ENCODE assay signal across 8 cellular contexts in genomic region chr15:62165029-62165792, GRCh38. TPM values are rescaled to one million over a fixed set of nuclear protein-coding genes. Genes with fewer than 3 reads are reported as not detected.
DNase-seq lines count a peak whose midpoint lies in the region; ATAC-seq lines count a peak whose summit lies in the region.

C2CD4B (minus strand) TSS chr15:62165285; CDS start chr15:62164984, 301 bp downstream.

- H3K36me3 Mint-ChIP-seq in T-cell: no peaks in the 10 kb centered on the region

- H3K9me3 ChIP-seq in mesodermal cell (ENCODE audit: control insufficient read depth, low read length): no peaks in the 10 kb centered on the region
- no peaks in the 10 kb centered on the region for H3K9me3 ChIP-seq in thymus (ENCODE audit: control insufficient read depth)

- H3K9me3 Mint-ChIP-seq in T-cell: no peaks in the 10 kb centered on the region

- peak within 1 kb of the TSS; percentile 67 to 77 (median 72) for H3K4me3 Mint-ChIP-seq in T-cell

- POLR2A ChIA-PET in T-cell (lab: Charles Lee): no interaction called here

- H3K27ac ChIP-seq in mesodermal cell (ENCODE audit: low read depth, low read length, severe bottlenecking): no peak within 1 kb of the TSS
- H3K27ac ChIP-seq in thymus (ENCODE audit: low read depth): no peak within 1 kb of the TSS

- peaks cover 43% of the 10 kb centered on the region for H3K27me3 ChIP-seq in thymus (ENCODE audit: control insufficient read depth, insufficient read depth)

- H3K4me3 ChIP-seq in mesodermal cell (ENCODE audit: extremely low read depth, insufficient read depth, low read length, poor library complexity, severe bottlenecking) (peak within 1 kb of the TSS; percentile 30), thymus (ENCODE audit: low read length) (peak within 1 kb of the TSS; percentile 43)

- CTCF ChIA-PET in T-cell (lab: Charles Lee): no interaction called here

- H3K36me3 ChIP-seq in mesodermal cell (ENCODE audit: control insufficient read depth, insufficient read depth, low read length): no peaks in the 10 kb centered on the region
- H3K36me3 ChIP-seq in thymus (ENCODE audit: control insufficient read depth, insufficient read depth): no peaks in the 10 kb centered on the region

- 17 to 18% methylated on average over 22 to 26 of the region's 38 CpGs for WGBS in mesodermal cell (ENCODE audit: insufficient coverage in 2 of 2), 2 experiments
- WGBS in thymus: 17% methylated on average over 38 of the region's 38 CpGs

- peak in 3 of 4 experiments; percentile 30 to 64 (median 49) for ATAC-seq in T-cell (replicated peaks in 1 of 4)
- ATAC-seq in GM21717 (IDR thresholded peaks at IDR 0.05; ENCODE audit: unreplicated experiment): no peak

- H3K4me1 ChIP-seq in mesodermal cell (ENCODE audit: control insufficient read depth, insufficient read depth, low read length, poor library complexity, severe bottlenecking) (peaks cover 6% of the 10 kb centered on the region), thymus (ENCODE audit: control insufficient read depth, insufficient read depth, low read length) (peaks cover 3% of the 10 kb centered on the region)

- peaks cover 16 to 17% (median 17%) of the 10 kb centered on the region in 3 donors for H3K4me1 Mint-ChIP-seq in T-cell

- no peak within 1 kb of the TSS for H3K27ac Mint-ChIP-seq in T-cell

- H3K27me3 Mint-ChIP-seq in T-cell: peaks cover 64 to 67% of the 10 kb centered on the region in 2 donors

- DNase-seq in ELF-1 (ENCODE audit: low read depth, low spot score) (peak; percentile 75), T-cell (peak in 6 of 34 experiments; percentile 1 to 6 (median 4)), ecto neural progenitor cell (ENCODE audit: low spot score) (peak; percentile 73), AG08395 (ENCODE audit: low spot score) (no peak)
- DNase-seq in central memory CD4-positive, alpha-beta T cell: no peak

RNA-seq across cellular contexts. Expression of gene C2CD4B, which starts in this region (rescaled TPM):
- total RNA-seq in T-cell: not detected
- 0.74 TPM for polyA plus RNA-seq in mesodermal cell (2013, experiment 1 of 2)
- 0.25 TPM for polyA plus RNA-seq in mesodermal cell (2013, experiment 2 of 2)
- 8.8 TPM for polyA plus RNA-seq in thymus

Comparison
In these comparisons a context has a peak if more than half of its experiments do, and no peak if none do; other contexts are left out.
1. Peak in ATAC-seq in T-cell; RNA of the gene not detected or under 1 TPM.
2. DNase-seq: peak in ELF-1 (single experiment) and ecto neural progenitor cell (single experiment); none in AG08395 (single experiment) and central memory CD4-positive, alpha-beta T cell (single experiment).